19 cellular contexts compared by ENCODE assay signal in the genomic region with DNA sequence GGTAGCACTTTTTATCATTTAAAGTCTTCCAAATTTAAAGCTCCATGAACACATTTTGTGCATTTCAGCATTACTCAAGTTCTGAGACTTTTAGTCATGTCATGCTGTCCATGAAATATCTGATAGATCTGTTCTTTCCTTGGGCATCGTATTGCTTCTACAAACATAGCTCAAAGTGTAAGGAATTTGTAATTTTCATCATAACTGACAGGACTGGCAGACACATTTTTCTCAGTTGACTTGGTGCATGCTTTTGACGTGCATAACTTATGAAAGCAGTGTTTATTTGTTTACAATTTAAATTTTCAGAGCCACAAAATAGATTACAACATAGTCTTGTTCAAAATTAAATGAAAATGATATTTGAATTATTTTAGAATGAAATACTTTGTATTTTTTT.
A peak's percentile ranks its signal among the peaks of the same experiment; 100 is the strongest.
DNase-seq lines count a peak whose midpoint lies in the region; ATAC-seq and TF ChIP-seq lines count a peak whose summit lies in the region.
"Had no signal": no experiment of that assay in that cellular context is flagged by ENCODE, and none has a peak within 500 bp of the region (broad histone marks: within the 10 kb centered on the region; RNA-seq: fewer than 3 reads in every experiment).

No MANE protein-coding gene starts in this region.

- peak; percentile 7 for DNase-seq in MCF 10A (ENCODE audit: unreplicated experiment)
- no peak for DNase-seq in breast epithelium (ENCODE audit: low spot score in 2 of 2)
- DNase-seq in adipocyte (ENCODE audit: low read depth) = peak; percentile 90
- peak; percentile 29 for DNase-seq in fibroblast of gingiva (ENCODE audit: low read depth)
- DNase-seq in osteocyte (ENCODE audit: extremely low spot score, unreplicated experiment) = no peak
- DNase-seq in BE2C = no peak
- no peak for DNase-seq in A172 (ENCODE audit: low spot score)
- DNase-seq: CD8-positive, alpha-beta T cell; COR-L47; DMS 273 treated with DMSO at 0.1 percent for 48 hours; DMS53; DND-41; EL; GOT3; H7 had no signal

- POLR2A ChIA-PET in MCF 10A (lab: Yijun Ruan, JAX) = no interaction called here

- H3K4me1 ChIP-seq in breast epithelium = no peaks in the 10 kb centered on the region
- peaks cover 5% of the 10 kb centered on the region for H3K4me1 ChIP-seq in adipocyte (ENCODE audit: control insufficient read depth, insufficient read depth, low read length)
- no peaks in the 10 kb centered on the region for H3K4me1 ChIP-seq in BE2C
- H3K4me1 ChIP-seq: BLaER1 treated with 17β-estradiol and CSF1 and Interleukin-3, amounts not matched to agents 10 nM and 100 nM had no signal

- no peak overlapping the region for H3K9ac ChIP-seq in adipocyte (ENCODE audit: low read length)
- H3K9ac ChIP-seq: BLaER1 treated with 17β-estradiol and CSF1 and Interleukin-3, amounts not matched to agents 10 nM and 100 nM had no signal

- no TSS peak for BruUV-seq in MCF 10A (replicated peaks; lab: Mats Ljungman, UMichigan)

- intact Hi-C loops in MCF 10A (cut with micrococcal nuclease) (no loop called here), breast epithelium (cut with DNase I; ENCODE audit: low total_unique reads) (no loop called here)

- H3K4me1 Mint-ChIP-seq in MCF 10A (ENCODE audit: insufficient read depth, unreplicated experiment) (no peaks in the 10 kb centered on the region), osteocyte (ENCODE audit: unreplicated experiment) (peaks cover 31% of the 10 kb centered on the region)

- H3K27ac Mint-ChIP-seq in MCF 10A (ENCODE audit: low read depth, unreplicated experiment) (no peak overlapping the region), osteocyte (ENCODE audit: unreplicated experiment) (peak overlapping the region; percentile 81)
- H3K27ac Mint-ChIP-seq: CD8-positive, alpha-beta T cell had no signal

- H3K36me3 Mint-ChIP-seq in MCF 10A (ENCODE audit: insufficient read depth, unreplicated experiment) (no peaks in the 10 kb centered on the region), osteocyte (ENCODE audit: unreplicated experiment) (no peaks in the 10 kb centered on the region)
- H3K36me3 Mint-ChIP-seq: CD8-positive, alpha-beta T cell had no signal

- peaks cover 15% of the 10 kb centered on the region for H3K27me3 Mint-ChIP-seq in MCF 10A (ENCODE audit: insufficient read depth, unreplicated experiment)
- H3K27me3 Mint-ChIP-seq in osteocyte (ENCODE audit: unreplicated experiment) = no peaks in the 10 kb centered on the region

- CTCF ChIA-PET in MCF 10A (lab: Yijun Ruan, JAX) = interaction anchor here (0.5 to 0.6 kb wide), 2 partner anchors 422 to 1200 kb away, joined by 3 to 4 read pairs; no protein-coding TSS in a partner anchor

- H3K9me3 ChIP-seq in breast epithelium (no peaks in the 10 kb centered on the region), adipocyte (ENCODE audit: control insufficient read depth, low read length) (no peaks in the 10 kb centered on the region), BE2C (no peaks in the 10 kb centered on the region)
- H3K9me3 ChIP-seq: BLaER1 treated with 17β-estradiol and CSF1 and Interleukin-3, amounts not matched to agents 10 nM and 100 nM had no signal

- no peaks in the 10 kb centered on the region for H3K27me3 ChIP-seq in breast epithelium
- no peaks in the 10 kb centered on the region for H3K27me3 ChIP-seq in adipocyte (replicated peaks; ENCODE audit: control insufficient read depth, insufficient read depth, low read length)
- H3K27me3 ChIP-seq in BE2C = no peaks in the 10 kb centered on the region
- H3K27me3 ChIP-seq: BLaER1 treated with 17β-estradiol and CSF1 and Interleukin-3, amounts not matched to agents 10 nM and 100 nM had no signal

- no peak overlapping the region for H3K4me3 ChIP-seq in breast epithelium
- H3K4me3 ChIP-seq in adipocyte (ENCODE audit: low read length) = no peak overlapping the region
- no peak overlapping the region for H3K4me3 ChIP-seq in BE2C (ENCODE audit: low read depth, low read length)
- H3K4me3 ChIP-seq: BLaER1 treated with 17β-estradiol and CSF1 and Interleukin-3, amounts not matched to agents 10 nM and 100 nM; GM12878 had no signal

- H3K4me3 Mint-ChIP-seq in MCF 10A (ENCODE audit: unreplicated experiment) (no peak overlapping the region), osteocyte (ENCODE audit: unreplicated experiment) (no peak overlapping the region)
- H3K4me3 Mint-ChIP-seq: CD8-positive, alpha-beta T cell had no signal

- no peak overlapping the region for H3K27ac ChIP-seq in breast epithelium
- H3K27ac ChIP-seq: 22Rv1; BLaER1 treated with 17β-estradiol and CSF1 and Interleukin-3, amounts not matched to agents 10 nM and 100 nM had no signal

- H3K36me3 ChIP-seq in breast epithelium (no peaks in the 10 kb centered on the region), adipocyte (ENCODE audit: control insufficient read depth, insufficient read depth, low read length, severe bottlenecking) (no peaks in the 10 kb centered on the region), BE2C (no peaks in the 10 kb centered on the region)
- H3K36me3 ChIP-seq: BLaER1 treated with 17β-estradiol and CSF1 and Interleukin-3, amounts not matched to agents 10 nM and 100 nM had no signal

- H3K9me3 Mint-ChIP-seq in MCF 10A (ENCODE audit: unreplicated experiment) (no peaks in the 10 kb centered on the region), osteocyte (ENCODE audit: unreplicated experiment) (no peaks in the 10 kb centered on the region)

- TF ChIP-seq CTCF in MCF 10A (IDR thresholded peaks at IDR 0.05; ENCODE audit: unreplicated experiment) (no peak), breast epithelium (IDR thresholded peaks at IDR 0.05) (no peak), osteocyte (IDR thresholded peaks at IDR 0.05) (no peak), BE2C (IDR thresholded peaks at IDR 0.05; ENCODE audit: low read depth, low read length) (no peak)

- no peak for ATAC-seq in GM21423 (IDR thresholded peaks at IDR 0.05; ENCODE audit: unreplicated experiment)
- ATAC-seq: CD8-positive, alpha-beta T cell; GM12878 had no signal

- TF ChIP-seq POLR2A in breast epithelium (IDR thresholded peaks at IDR 0.05) = no peak

Comparison
In these comparisons a context has a peak if more than half of its experiments do, and no peak if none do; other contexts are left out.
1. DNase-seq: peak in MCF 10A (single experiment), adipocyte (single experiment) and fibroblast of gingiva (single experiment); none in breast epithelium (0 of 2), osteocyte (single experiment), BE2C (single experiment) and A172 (single experiment).